8 cellular contexts compared by ENCODE assay signal in the genomic region with DNA sequence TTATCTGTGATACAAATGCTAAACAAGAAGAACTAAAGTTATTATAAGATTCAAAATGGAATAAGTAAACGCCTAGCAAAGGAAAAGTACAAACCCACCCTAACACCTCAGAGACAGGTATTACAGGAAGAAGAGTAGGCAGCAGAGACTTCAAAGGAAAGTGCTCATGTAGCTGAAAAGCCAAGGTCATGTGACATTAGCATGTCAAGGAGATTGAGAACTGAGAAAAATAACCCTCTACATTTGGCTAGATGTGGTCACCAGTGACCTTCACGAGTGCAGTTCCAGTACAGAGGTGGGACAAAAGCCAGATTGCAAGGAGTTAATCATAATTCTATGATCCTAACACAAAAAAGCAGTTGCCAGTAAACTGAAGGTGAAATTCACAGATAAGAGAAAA.
A peak's percentile ranks its signal among the peaks of the same experiment; 100 is the strongest.
DNase-seq lines count a peak whose midpoint lies in the region; ATAC-seq lines count a peak whose summit lies in the region.
"Had no signal": no experiment of that assay in that cellular context is flagged by ENCODE, and none has a peak within 500 bp of the region (broad histone marks: within the 10 kb centered on the region; RNA-seq: fewer than 3 reads in every experiment).

No MANE protein-coding gene starts in this region.

- peak; percentile 95 for ATAC-seq in GM18907 (IDR thresholded peaks at IDR 0.05; ENCODE audit: unreplicated experiment)
- peak; percentile 93 for ATAC-seq in GM21717 (IDR thresholded peaks at IDR 0.05; ENCODE audit: unreplicated experiment)
- peak; percentile 88 for ATAC-seq in HG03439 (IDR thresholded peaks at IDR 0.05; ENCODE audit: unreplicated experiment)

- DNase-seq in iPS DF 19.7 (ENCODE audit: low read depth, low spot score): peak; percentile 3
- no peak for DNase-seq in GM19238 (ENCODE audit: insufficient read length, low spot score)
- no peak for DNase-seq in NOMO-1 (lab: John Stamatoyannopoulos, UW; ENCODE audit: unreplicated experiment in 2 of 2)
- no peak for DNase-seq in SKM-1 treated with dmso at 0.1 percent for 144 hours (lab: John Stamatoyannopoulos, UW; ENCODE audit: unreplicated experiment)
- DNase-seq: naive B cell had no signal
